Comparison of ENCODE assay signal across 27 cellular contexts in genomic region chr3:94401466-94401865, GRCh38.
DNase-seq lines count a peak whose midpoint lies in the region; ATAC-seq and TF ChIP-seq lines count a peak whose summit lies in the region.
"Had no signal": no experiment of that assay in that cellular context is flagged by ENCODE, and none has a peak within 500 bp of the region (broad histone marks: within the 10 kb centered on the region; RNA-seq: fewer than 3 reads in every experiment).

No MANE protein-coding gene starts in this region.

- no peaks in the 10 kb centered on the region for H3K4me1 ChIP-seq in mucosa of descending colon (ENCODE audit: low read depth)
- H3K4me1 ChIP-seq: A549; BE2C; BLaER1; BLaER1 treated with 17β-estradiol and CSF1 and Interleukin-3, amounts not matched to agents 10 nM and 100 nM had no signal

- DNase-seq in left colon (no peak), mucosa of descending colon (no peak), GM19238 (ENCODE audit: insufficient read length, low spot score) (no peak), NCI-H2196 (lab: John Stamatoyannopoulos, UW; ENCODE audit: unreplicated experiment) (no peak)
- DNase-seq: 8988T; ACHN; AML-193; BE2C; C1 segment of cervical spinal cord; Caco-2; Calu3; CD4-positive, alpha-beta memory T cell; CD4-positive, alpha-beta T cell; CD4-positive, CD25-positive, alpha-beta regulatory T cell; CD8-positive, alpha-beta memory T cell; CD8-positive, alpha-beta T cell; COR-L47; DMS 273 treated with DMSO at 0.1 percent for 48 hours; DMS153; DMS53; DMS79; DMS79 treated with DMSO at 0.1 percent for 48 hours; DND-41; EL had no signal

- ATAC-seq in left colon (peak; percentile 92), mucosa of descending colon (peak; percentile 48)
- ATAC-seq: A549; CD8-positive, alpha-beta T cell had no signal

- no peaks in the 10 kb centered on the region for H3K36me3 ChIP-seq in mucosa of descending colon (ENCODE audit: low read depth)
- H3K36me3 ChIP-seq: BE2C; BLaER1; BLaER1 treated with 17β-estradiol and CSF1 and Interleukin-3, amounts not matched to agents 10 nM and 100 nM had no signal

- no peaks in the 10 kb centered on the region for H3K9me3 ChIP-seq in mucosa of descending colon
- H3K9me3 ChIP-seq: A549; BE2C; BLaER1; BLaER1 treated with 17β-estradiol and CSF1 and Interleukin-3, amounts not matched to agents 10 nM and 100 nM had no signal

- no peak overlapping the region for H3K4me3 ChIP-seq in mucosa of descending colon
- H3K4me3 ChIP-seq: A549; BLaER1; BLaER1 treated with 17β-estradiol and CSF1 and Interleukin-3, amounts not matched to agents 10 nM and 100 nM had no signal

- intact Hi-C loops in left colon (cut with DNase I, micrococcal nuclease) (no loop called here), mucosa of descending colon (cut with DNase I, micrococcal nuclease) (no loop called here)

- TF ChIP-seq CTCF in mucosa of descending colon (IDR thresholded peaks at IDR 0.05) = no peak
